11 cellular contexts compared by ENCODE assay signal in the genomic region with DNA sequence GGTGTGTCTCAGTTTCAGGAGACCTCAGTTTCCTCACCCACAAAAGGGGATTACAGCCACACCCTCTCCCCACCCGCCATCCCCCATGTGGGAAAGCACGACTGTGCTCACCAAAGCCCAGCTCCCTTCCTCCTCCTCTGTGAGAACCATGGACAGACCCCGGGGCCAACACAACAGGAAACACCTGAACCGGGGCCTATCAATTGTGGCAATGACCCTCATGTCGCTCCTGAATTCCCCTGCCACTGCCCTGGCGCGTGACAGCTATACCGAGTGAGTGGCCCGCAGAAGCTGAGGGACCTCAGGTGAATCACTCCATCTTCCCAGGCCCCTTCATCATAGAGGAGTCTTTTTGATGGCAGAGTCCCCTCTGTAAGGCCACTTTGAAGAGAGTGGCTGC.
"Had no signal": no experiment of that assay in that cellular context is flagged by ENCODE, and none has a peak within 500 bp of the region (broad histone marks: within the 10 kb centered on the region; RNA-seq: fewer than 3 reads in every experiment).

No MANE protein-coding gene starts in this region.

- H3K4me1 ChIP-seq: parathyroid adenoma, suprapubic skin had no signal

- H3K27me3 Mint-ChIP-seq: activated naive CD4-positive, alpha-beta T cell treated with anti-CD3 and anti-CD28 coated beads, Interleukin-2, amount 10 ng/mL, durations not matched to agents 7 days and 5 days had no signal

- DNase-seq: activated naive CD4-positive, alpha-beta T cell treated with anti-CD3 and anti-CD28 coated beads, Interleukin-2, amount 10 ng/mL, durations not matched to agents 7 days and 5 days; activated T-cell treated with anti-CD3 and anti-CD28 coated beads for 4 hours; foreskin keratinocyte; head of caudate nucleus; left colon; mammary epithelial cell; stimulated activated CD4-positive, alpha-beta T cell treated with anti-CD3 and anti-CD28 coated beads, Interleukin-2, amount 100 ng/mL, for 48 hours; stimulated activated naive CD4-positive, alpha-beta T cell treated with Interleukin-2 at 50 U/mL for 16 hours; upper lobe of right lung had no signal

- H3K4me3 ChIP-seq: suprapubic skin, upper lobe of right lung had no signal

- H3K27ac ChIP-seq: foreskin keratinocyte, parathyroid adenoma, suprapubic skin, upper lobe of right lung had no signal

- H3K27ac Mint-ChIP-seq: activated naive CD4-positive, alpha-beta T cell treated with anti-CD3 and anti-CD28 coated beads, Interleukin-2, amount 10 ng/mL, durations not matched to agents 7 days and 5 days had no signal

- H3K9me3 Mint-ChIP-seq: activated naive CD4-positive, alpha-beta T cell treated with anti-CD3 and anti-CD28 coated beads, Interleukin-2, amount 10 ng/mL, durations not matched to agents 7 days and 5 days had no signal

- H3K9me3 ChIP-seq: suprapubic skin, upper lobe of right lung had no signal

- H3K27me3 ChIP-seq: foreskin keratinocyte, suprapubic skin, upper lobe of right lung had no signal

- H2AFZ ChIP-seq: parathyroid adenoma had no signal

- ATAC-seq: foreskin keratinocyte, left colon had no signal

- H3K4me3 Mint-ChIP-seq: activated naive CD4-positive, alpha-beta T cell treated with anti-CD3 and anti-CD28 coated beads, Interleukin-2, amount 10 ng/mL, durations not matched to agents 7 days and 5 days had no signal

- H3K9ac ChIP-seq: parathyroid adenoma had no signal
